ENCODE assay signal across 8 cellular contexts in genomic region chr17:45149037-45149668, GRCh38. TPM values are rescaled to one million over a fixed set of nuclear protein-coding genes. Genes with fewer than 3 reads are reported as not detected.
A peak's percentile ranks its signal among the peaks of the same experiment; 100 is the strongest.
DNase-seq lines count a peak whose midpoint lies in the region; ATAC-seq and TF ChIP-seq lines count a peak whose summit lies in the region.

No MANE protein-coding gene starts in this region.

- H3K27ac ChIP-seq in adipose tissue (ENCODE audit: low read depth, low read length) (peak overlapping the region; percentile 51), ovary (peak overlapping the region; percentile 91 to 92), uterus (peak overlapping the region; percentile 97 to 99)

- H3K27me3 ChIP-seq in ovary (no peaks in the 10 kb centered on the region), uterus (no peaks in the 10 kb centered on the region)

- H3K4me1 ChIP-seq in ovary (ENCODE audit: insufficient read depth) (peaks cover 13% of the 10 kb centered on the region), uterus (peaks cover 7 to 8% of the 10 kb centered on the region in 2 donors)

- peak; percentile 68 to 88 (median 79) for TF ChIP-seq CTCF in ovary (IDR thresholded peaks at IDR 0.05)
- TF ChIP-seq CTCF in uterus (IDR thresholded peaks at IDR 0.05): peak; percentile 73 to 90 (median 80)

- TF ChIP-seq EP300 in ovary (IDR thresholded peaks at IDR 0.05): no peak

- no peaks in the 10 kb centered on the region for H3K36me3 ChIP-seq in ovary
- H3K36me3 ChIP-seq in uterus: no peaks in the 10 kb centered on the region

- H3K9me3 ChIP-seq in ovary (no peaks in the 10 kb centered on the region), uterus (no peaks in the 10 kb centered on the region)

- TF ChIP-seq POLR2A in ovary (IDR thresholded peaks at IDR 0.05) (peak; percentile 54), uterus (IDR thresholded peaks at IDR 0.05) (peak; percentile 35 to 49)

- peak; percentile 26 for ATAC-seq in GM21360 (IDR thresholded peaks at IDR 0.05; ENCODE audit: unreplicated experiment)
- ATAC-seq in Right ventricle myocardium superior (ENCODE audit: poor library complexity): peak; percentile 63

- intact Hi-C loops in Right ventricle myocardium superior (cut with DNase I) (no loop called here), ovary (cut with DNase I) (loop anchor here in 1 of 4 donors (1.0 kb wide), 1 partner anchor 12 kb away; the partner anchor contains the start of gene HEXIM2), uterus (cut with DNase I; ENCODE audit: low total_unique reads) (no loop called here)

- H3K4me3 ChIP-seq in ovary: peak overlapping the region; percentile 68
- H3K4me3 ChIP-seq in uterus: peak overlapping the region; percentile 71 to 76

- DNase-seq in Ammon's horn (ENCODE audit: low spot score): peak; percentile 89
- peak; percentile 24 for DNase-seq in NCI-H128 (lab: John Stamatoyannopoulos, UW; ENCODE audit: unreplicated experiment)
- peak; percentile 91 for DNase-seq in SW480 (ENCODE audit: low spot score)
- DNase-seq in Right ventricle myocardium superior: peak; percentile 92
- peak; percentile 89 to 91 (median 90) for DNase-seq in ovary
- peak; percentile 87 to 89 for DNase-seq in uterus

- WGBS in adipose tissue, 3 donors: 0% methylated on average over 32 of the region's 32 CpGs
- WGBS in ovary, 3 donors: 0 to 1% (median 1%) methylated on average over 32 of the region's 32 CpGs

RNA-seq across cellular contexts. Expression of gene HEXIM1, which starts 0.9 kb away (rescaled TPM):
- polyA plus RNA-seq in adipose tissue (10 to 100 TPM in 2 of 3 donors, 1 to 10 TPM in 1; 5.4 to 24.9 (median 13.4) TPM), ovary (10 to 100 TPM; 14.4 to 26.9 TPM)
- total RNA-seq in Right ventricle myocardium superior (31.2 TPM), ovary (10 to 100 TPM; 17.0 to 37.8 (median 27.9) TPM), uterus (10 to 100 TPM; 23.8 to 60.6 (median 26.7) TPM)

RNA-seq across cellular contexts. Expression of gene HEXIM2, which starts 12.5 kb away (rescaled TPM):
- polyA plus RNA-seq in adipose tissue (1 to 10 TPM; 5.4 to 8.0 (median 7.8) TPM), ovary (1 to 10 TPM; 1.7 to 8.9 TPM)
- total RNA-seq in Right ventricle myocardium superior (8.0 TPM), ovary (1 to 10 TPM; 3.4 to 9.1 (median 5.5) TPM), uterus (10 to 100 TPM in 1 of 4 donors, 1 to 10 TPM in 2, not detected in 1; 3.0 to 11.6 (median 7.6) TPM)

RNA-seq across cellular contexts. Expression of gene ACBD4, which starts 13.7 kb away (rescaled TPM):
- polyA plus RNA-seq in adipose tissue (10 to 100 TPM; 11.2 to 17.4 (median 15.6) TPM), ovary (10 to 100 TPM; 11.0 to 24.5 TPM)
- total RNA-seq in Right ventricle myocardium superior (8.0 TPM), ovary (10 to 100 TPM; 12.4 to 24.0 (median 18.5) TPM), uterus (10 to 100 TPM in 3 of 4 donors, 1 to 10 TPM in 1; 7.8 to 37.7 (median 26.1) TPM)

RNA-seq across cellular contexts. Expression of gene PLCD3, which starts 16.8 kb away (rescaled TPM):
- 10 to 100 TPM in 2 of 3 donors, 1 to 10 TPM in 1; 6.9 to 49.7 (median 42.4) TPM for polyA plus RNA-seq in adipose tissue
- 201 TPM for total RNA-seq in Right ventricle myocardium superior
- total RNA-seq in ovary: 100 to 1,000 TPM in 2 of 7 donors, 10 to 100 TPM in 5; 33.0 to 166 (median 84.9) TPM
- 10 to 100 TPM; 12.1 to 59.3 TPM for polyA plus RNA-seq in ovary
- total RNA-seq in uterus: 10 to 100 TPM in 2 of 4 donors, 1 to 10 TPM in 2; 1.5 to 90.8 (median 8.9) TPM

Comparison
In these comparisons a context has a peak if more than half of its experiments do, and no peak if none do; other contexts are left out.
1. Peak in every context shown above with its lines: DNase-seq, ATAC-seq, H3K4me3 ChIP-seq and H3K27ac ChIP-seq.
2. DNase-seq: peak in every context shown above with its lines; median percentile 92 in Right ventricle myocardium superior; 91 in SW480; 90 in ovary; 89 in Ammon's horn; 88 in uterus; 24 in NCI-H128.